ENCODE assay signal across 10 cellular contexts in the genomic region with DNA sequence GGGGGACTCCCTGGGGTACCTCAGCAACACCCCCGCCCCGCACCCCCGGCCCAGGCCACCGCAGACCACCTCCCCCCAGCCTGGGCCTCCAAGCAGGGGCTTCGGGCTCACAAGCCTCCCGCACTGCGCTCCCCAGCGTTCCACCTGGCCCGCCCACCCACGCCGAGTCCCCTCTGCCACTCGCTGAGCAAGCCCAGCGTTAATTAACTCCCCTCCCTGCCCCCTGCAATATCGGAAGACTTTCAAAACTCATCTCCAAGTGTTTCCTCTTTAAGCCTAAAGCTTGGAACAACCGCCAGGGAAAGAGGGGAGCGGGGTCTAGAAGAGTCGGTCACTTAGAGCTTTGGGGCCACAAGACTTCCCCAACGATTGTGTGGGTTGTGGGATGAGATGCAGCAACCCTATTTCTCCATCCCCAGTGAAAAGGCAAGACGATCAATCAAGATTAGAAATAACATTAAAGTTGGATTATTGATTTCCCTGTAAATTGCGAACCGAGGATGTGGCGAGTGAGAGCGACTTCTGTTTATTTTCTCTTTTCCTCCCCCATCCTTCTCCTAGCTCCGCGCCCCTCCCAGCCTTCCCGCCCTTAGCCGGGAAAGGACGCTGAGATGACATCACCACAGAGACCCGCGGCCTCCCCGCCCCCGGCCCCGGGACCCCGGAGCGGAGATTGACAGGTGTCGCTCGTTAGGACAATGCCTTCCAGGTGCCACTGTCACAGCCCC. TPM values are rescaled to one million over a fixed set of nuclear protein-coding genes. Genes with fewer than 3 reads are reported as not detected.
A peak's percentile ranks its signal among the peaks of the same experiment; 100 is the strongest.
DNase-seq lines count a peak whose midpoint lies in the region; ATAC-seq and TF ChIP-seq lines count a peak whose summit lies in the region.
"Had no signal": no experiment of that assay in that cellular context is flagged by ENCODE, and none has a peak within 500 bp of the region (broad histone marks: within the 10 kb centered on the region; RNA-seq: fewer than 3 reads in every experiment).

No MANE protein-coding gene starts in this region.

- H3K4me1 Mint-ChIP-seq in brain: peaks cover 70% of the 10 kb centered on the region

- H3K27me3 ChIP-seq in skeletal muscle satellite cell (ENCODE audit: control insufficient read depth, insufficient read depth, low read length): peaks cover under 1% of the 10 kb centered on the region

- DNase-seq in HFF-Myc (ENCODE audit: extremely low read depth, low read depth) (no peak), iPS-NIHi7 (ENCODE audit: extremely low spot score) (peak; percentile 64), putamen (ENCODE audit: low spot score) (no peak), NCI-H510A treated with DMSO at 0.1 percent for 48 hours (lab: John Stamatoyannopoulos, UW) (no peak)
- DNase-seq: activated CD4-positive, CD25-positive, alpha-beta regulatory T cell; activated naive CD4-positive, alpha-beta T cell treated with anti-CD3 and anti-CD28 coated beads for 36 hours had no signal

- no peaks in the 10 kb centered on the region for H3K36me3 Mint-ChIP-seq in brain

- peak overlapping the region in 4 of 5 experiments; percentile 77 to 97 (median 86) for H3K27ac Mint-ChIP-seq in brain
- H3K27ac Mint-ChIP-seq: activated naive CD4-positive, alpha-beta T cell treated with anti-CD3 and anti-CD28 coated beads for 36 hours had no signal

- no peaks in the 10 kb centered on the region for H3K9me3 ChIP-seq in skeletal muscle satellite cell (replicated peaks; ENCODE audit: low read length)

- peaks cover 26% of the 10 kb centered on the region for H3K4me1 ChIP-seq in skeletal muscle satellite cell (ENCODE audit: control insufficient read depth, insufficient read depth, low read length)

- H3K4me3 ChIP-seq in HFF-Myc (replicated peaks; ENCODE audit: low read depth, low read length) (peak overlapping the region; percentile 44), skeletal muscle satellite cell (ENCODE audit: low read length) (peak overlapping the region; percentile 82)

- H3K9ac ChIP-seq in skeletal muscle satellite cell (ENCODE audit: low read depth, low read length): peak overlapping the region; percentile 27

- no peak for TF ChIP-seq CTCF in HFF-Myc (IDR thresholded peaks at IDR 0.05; ENCODE audit: low read depth, low read length, missing control alignments)
- no peak for TF ChIP-seq CTCF in brain (conservative IDR thresholded peaks at IDR 0.05)

- no peaks in the 10 kb centered on the region for H3K9me3 Mint-ChIP-seq in brain
- H3K9me3 Mint-ChIP-seq: activated naive CD4-positive, alpha-beta T cell treated with anti-CD3 and anti-CD28 coated beads for 36 hours had no signal

- H3K4me2 ChIP-seq in skeletal muscle satellite cell (ENCODE audit: low read length): peak overlapping the region; percentile 86

- peaks cover 85% of the 10 kb centered on the region for H3K27me3 Mint-ChIP-seq in brain

- H3K4me3 Mint-ChIP-seq in brain: peak overlapping the region in 4 of 5 experiments; percentile 66 to 81 (median 78)
- H3K4me3 Mint-ChIP-seq: activated naive CD4-positive, alpha-beta T cell treated with anti-CD3 and anti-CD28 coated beads for 36 hours had no signal

- H3K36me3 ChIP-seq in skeletal muscle satellite cell (ENCODE audit: insufficient read depth, low read length): no peaks in the 10 kb centered on the region

- no peak for ATAC-seq in HG03159 (IDR thresholded peaks at IDR 0.05; ENCODE audit: unreplicated experiment)
- no peak for ATAC-seq in GM18868 (IDR thresholded peaks at IDR 0.05; ENCODE audit: unreplicated experiment)

RNA-seq across cellular contexts. Expression of a gene that starts 30.2 kb away (rescaled TPM):
- polyA plus RNA-seq in brain (ENCODE audit: insufficient read depth, low read depth, low replicate concordance): 60.4 TPM
- total RNA-seq in skeletal muscle satellite cell (2012; rRNA removed): 9.9 and 10.0 TPM in 2 replicates
- total RNA-seq: activated naive CD4-positive, alpha-beta T cell treated with anti-CD3 and anti-CD28 coated beads for 36 hours had no signal
